In genomic region chr17:41411072-41411840, GRCh38 we compare ENCODE assay signal across 27 cellular contexts. TPM values are rescaled to one million over a fixed set of nuclear protein-coding genes. Genes with fewer than 3 reads are reported as not detected.
DNase-seq lines count a peak whose midpoint lies in the region; ATAC-seq, FAIRE-seq and TF ChIP-seq lines count a peak whose summit lies in the region.
"Had no signal": no experiment of that assay in that cellular context is flagged by ENCODE, and none has a peak within 500 bp of the region (broad histone marks: within the 10 kb centered on the region; RNA-seq: fewer than 3 reads in every experiment).

No MANE protein-coding gene starts in this region.

- H3K27me3 Mint-ChIP-seq in GM23338 (ENCODE audit: insufficient read depth, low read depth, poor library complexity) (peaks cover 5% of the 10 kb centered on the region), astrocyte (ENCODE audit: low read depth, unreplicated experiment) (peaks cover 17% of the 10 kb centered on the region)
- H3K27me3 Mint-ChIP-seq: CD4-positive, alpha-beta T cell had no signal

- H3K4me1 ChIP-seq in GM23338 (ENCODE audit: insufficient read depth) (peaks cover 12% of the 10 kb centered on the region; the same call in 1 of the 2 replicates), astrocyte (ENCODE audit: insufficient read depth, low read length) (peaks cover 11% of the 10 kb centered on the region), neuronal stem cell (ENCODE audit: control insufficient read depth in 2 of 2, insufficient read depth in 1 of 2, low read depth in 1 of 2, low read length in 2 of 2) (peaks cover 0 to 6% of the 10 kb centered on the region in 2 donors), ovary (ENCODE audit: insufficient read depth) (peaks cover 13% of the 10 kb centered on the region), SK-N-SH (ENCODE audit: control insufficient read depth in 1 of 2, insufficient read depth in 2 of 2, low read depth in 1 of 2, low read length in 1 of 2) (peaks cover 0 to 10% of the 10 kb centered on the region in 2 experiments; a peak in 2 of 4 replicates)
- H3K4me1 ChIP-seq: A549; BE2C; BLaER1 treated with 17β-estradiol and CSF1 and Interleukin-3, amounts not matched to agents 10 nM and 100 nM had no signal

- TF ChIP-seq EP300 in ovary (IDR thresholded peaks at IDR 0.05) = no peak
- no peak for TF ChIP-seq EP300 in SK-N-SH (IDR thresholded peaks at IDR 0.05; ENCODE audit: borderline replicate concordance in 1 of 2, low read depth in 1 of 2, low read length in 1 of 2)

- no peak overlapping the region for H3K18ac ChIP-seq in neuronal stem cell (ENCODE audit: low read length)

- no peak for TF ChIP-seq RAD21 in SK-N-SH (IDR thresholded peaks at IDR 0.05; ENCODE audit: low read length)

- H4K20me1 ChIP-seq in GM23338 (replicated peaks; ENCODE audit: insufficient read depth) = no peaks in the 10 kb centered on the region
- H4K20me1 ChIP-seq in astrocyte (ENCODE audit: insufficient read depth, low read length) = no peaks in the 10 kb centered on the region
- H4K20me1 ChIP-seq in SK-N-SH (ENCODE audit: insufficient read depth) = no peaks in the 10 kb centered on the region
- H4K20me1 ChIP-seq: BLaER1 treated with 17β-estradiol and CSF1 and Interleukin-3, amounts not matched to agents 10 nM and 100 nM had no signal

- intact Hi-C loops in ovary (cut with DNase I) = loop anchor here in 2 of 4 donors (10.0 kb wide), 1 partner anchor 114 kb away; the partner anchor contains the start of gene KRT19 (in 2 of the 2)

- H3K36me3 Mint-ChIP-seq in GM23338 (ENCODE audit: low read depth) (no peaks in the 10 kb centered on the region), astrocyte (ENCODE audit: low read depth, unreplicated experiment) (no peaks in the 10 kb centered on the region)
- H3K36me3 Mint-ChIP-seq: CD14-positive monocyte had no signal

- H3K9me3 ChIP-seq in astrocyte (ENCODE audit: insufficient read depth, low read depth, low read length) = no peaks in the 10 kb centered on the region
- no peaks in the 10 kb centered on the region for H3K9me3 ChIP-seq in neuronal stem cell (replicated peaks in 1 of 2; ENCODE audit: control insufficient read depth in 2 of 2, insufficient read depth in 1 of 2, low read depth in 1 of 2, low read length in 2 of 2)
- no peaks in the 10 kb centered on the region for H3K9me3 ChIP-seq in ovary
- no peaks in the 10 kb centered on the region for H3K9me3 ChIP-seq in SK-N-SH
- H3K9me3 ChIP-seq: A549; BE2C; BLaER1 treated with 17β-estradiol and CSF1 and Interleukin-3, amounts not matched to agents 10 nM and 100 nM had no signal

- CTCF ChIA-PET in SK-N-SH (lab: Yijun Ruan, JAX) = interaction anchor here (0.8 kb wide), 1 partner anchor 252 kb away, joined by 3 read pairs; no protein-coding TSS in a partner anchor

- H3K27me3 ChIP-seq in GM23338 (ENCODE audit: insufficient read depth) (no peaks in the 10 kb centered on the region), astrocyte (ENCODE audit: insufficient read depth, low read length) (no peaks in the 10 kb centered on the region), neuronal stem cell (ENCODE audit: control insufficient read depth in 3 of 3, insufficient read depth in 3 of 3, low read depth in 1 of 3, low read length in 3 of 3) (no peaks in the 10 kb centered on the region), ovary (no peaks in the 10 kb centered on the region), SK-N-SH (ENCODE audit: insufficient read depth) (no peaks in the 10 kb centered on the region)
- H3K27me3 ChIP-seq: BE2C; BLaER1 treated with 17β-estradiol and CSF1 and Interleukin-3, amounts not matched to agents 10 nM and 100 nM had no signal

- H2AFZ ChIP-seq in GM23338 = 0 out of 2 replicates have a peak overlapping the region, but pooled peaks have one; percentile 52
- H2AFZ ChIP-seq in astrocyte (ENCODE audit: low read depth, low read length) = no peak overlapping the region
- no peak overlapping the region for H2AFZ ChIP-seq in neuronal stem cell (ENCODE audit: low read length)
- no peak overlapping the region for H2AFZ ChIP-seq in SK-N-SH (ENCODE audit: low read depth)

- H3K27ac ChIP-seq in GM23338 (ENCODE audit: low read depth) = no peak overlapping the region
- no peak overlapping the region for H3K27ac ChIP-seq in astrocyte (ENCODE audit: low read depth, low read length)
- H3K27ac ChIP-seq in neuronal stem cell (replicated peaks; ENCODE audit: low read length) = no peak overlapping the region
- no peak overlapping the region for H3K27ac ChIP-seq in ovary
- no peak overlapping the region for H3K27ac ChIP-seq in SK-N-SH (ENCODE audit: low read depth in 2 of 2, low read length in 1 of 2)
- H3K27ac ChIP-seq: A549; BLaER1 treated with 17β-estradiol and CSF1 and Interleukin-3, amounts not matched to agents 10 nM and 100 nM had no signal

- H2BK15ac ChIP-seq in neuronal stem cell (ENCODE audit: low read length) = no peak overlapping the region

- H3K9me3 Mint-ChIP-seq in GM23338 = no peaks in the 10 kb centered on the region
- no peaks in the 10 kb centered on the region for H3K9me3 Mint-ChIP-seq in astrocyte (ENCODE audit: unreplicated experiment)
- H3K9me3 Mint-ChIP-seq: CD14-positive monocyte; CD4-positive, alpha-beta T cell; CD8-positive, alpha-beta memory T cell had no signal

- no peak overlapping the region for H2BK12ac ChIP-seq in neuronal stem cell (ENCODE audit: low read length)

- no peak overlapping the region for H4K91ac ChIP-seq in neuronal stem cell (ENCODE audit: low read depth, low read length, poor library complexity)

- in situ Hi-C loops in KBM-7 (cut with MboI; ENCODE audit: low pct_unique_long_range_greater_than_20kb, low sequenced_read_pairs) = no loop called here

- no peak overlapping the region for H3K23ac ChIP-seq in neuronal stem cell (ENCODE audit: low read depth, low read length, poor library complexity)

- H3K27ac Mint-ChIP-seq in GM23338 (no peak overlapping the region), astrocyte (ENCODE audit: unreplicated experiment) (peak overlapping the region; percentile 15)
- H3K27ac Mint-ChIP-seq: CD14-positive monocyte; CD4-positive, alpha-beta T cell; CD8-positive, alpha-beta memory T cell had no signal

- no peak overlapping the region for H3K14ac ChIP-seq in neuronal stem cell (ENCODE audit: low read length)

- DNase-seq in GM23338 (ENCODE audit: low spot score) (no peak), astrocyte (ENCODE audit: low read depth) (no peak), ecto neural progenitor cell (ENCODE audit: low spot score) (peak; percentile 47), neuronal stem cell (ENCODE audit: low spot score) (no peak), NCI-H748 treated with DMSO at 0.1 percent for 48 hours (lab: John Stamatoyannopoulos, UW) (no peak), ovary (no peak), KBM-7 (no peak), SK-N-SH (no peak)
- DNase-seq: 8988T; ACHN; AML-193; BE2C; CD4-positive, alpha-beta T cell; CD8-positive, alpha-beta memory T cell; DMS 273 treated with DMSO at 0.1 percent for 48 hours; DMS79; EL; GDM1; GOT3; H7; HCEC 1CT had no signal

- TF ChIP-seq CTCF in GM23338 (conservative IDR thresholded peaks at IDR 0.05; ENCODE audit: low read depth in 2 of 2) (no peak), astrocyte (IDR thresholded peaks at IDR 0.05; ENCODE audit: insufficient read depth, low read depth, low read length) (no peak), ovary (IDR thresholded peaks at IDR 0.05) (no peak), SK-N-SH (IDR thresholded peaks at IDR 0.05) (no peak)

- H3K4me3 ChIP-seq in GM23338 = no peak overlapping the region
- no peak overlapping the region for H3K4me3 ChIP-seq in astrocyte (ENCODE audit: insufficient read depth, low read depth, low read length)
- H3K4me3 ChIP-seq in neuronal stem cell (ENCODE audit: low read length in 2 of 2) = peak overlapping the region in 1 of 2 donors; percentile 12
- no peak overlapping the region for H3K4me3 ChIP-seq in ovary
- no peak overlapping the region for H3K4me3 ChIP-seq in SK-N-SH (ENCODE audit: low read depth in 2 of 2, low read length in 1 of 2)
- H3K4me3 ChIP-seq: A549; BLaER1 treated with 17β-estradiol and CSF1 and Interleukin-3, amounts not matched to agents 10 nM and 100 nM; GM12878 had no signal

- H3K9me2 ChIP-seq in GM23338 (ENCODE audit: insufficient read depth) = peaks cover 7% of the 10 kb centered on the region
- no peaks in the 10 kb centered on the region for H3K9me2 ChIP-seq in SK-N-SH

- H3K9ac ChIP-seq in astrocyte (ENCODE audit: low read length) (no peak overlapping the region), neuronal stem cell (ENCODE audit: low read depth, low read length, poor library complexity) (peak overlapping the region; percentile 5), SK-N-SH (no peak overlapping the region)
- H3K9ac ChIP-seq: BLaER1 treated with 17β-estradiol and CSF1 and Interleukin-3, amounts not matched to agents 10 nM and 100 nM had no signal

- no peaks in the 10 kb centered on the region for H3K36me3 ChIP-seq in GM23338 (ENCODE audit: insufficient read depth)
- H3K36me3 ChIP-seq in astrocyte (ENCODE audit: insufficient read depth, low read length) = no peaks in the 10 kb centered on the region
- H3K36me3 ChIP-seq in neuronal stem cell (replicated peaks in 1 of 2; ENCODE audit: control insufficient read depth in 2 of 2, insufficient read depth in 2 of 2, low read length in 2 of 2) = no peaks in the 10 kb centered on the region
- H3K36me3 ChIP-seq in ovary = no peaks in the 10 kb centered on the region
- H3K36me3 ChIP-seq in SK-N-SH (replicated peaks in 1 of 2; ENCODE audit: control insufficient read depth in 1 of 2, insufficient read depth in 2 of 2, low read length in 1 of 2) = no peaks in the 10 kb centered on the region
- H3K36me3 ChIP-seq: BE2C; BLaER1 treated with 17β-estradiol and CSF1 and Interleukin-3, amounts not matched to agents 10 nM and 100 nM had no signal

- H3K79me2 ChIP-seq in GM23338 (replicated peaks; ENCODE audit: insufficient read depth) (no peaks in the 10 kb centered on the region), astrocyte (ENCODE audit: insufficient read depth, low read length) (no peaks in the 10 kb centered on the region), SK-N-SH (ENCODE audit: insufficient read depth) (no peaks in the 10 kb centered on the region)

- no peak overlapping the region for H2BK120ac ChIP-seq in neuronal stem cell (ENCODE audit: low read depth, low read length)

- no peak for TF ChIP-seq POLR2A in ovary (IDR thresholded peaks at IDR 0.05)

- H3F3A ChIP-seq in GM23338 (replicated peaks; ENCODE audit: low read depth) (no peaks in the 10 kb centered on the region), SK-N-SH (replicated peaks; ENCODE audit: insufficient read depth) (no peaks in the 10 kb centered on the region)

- H3K4me2 ChIP-seq in GM23338 = no peak overlapping the region
- H3K4me2 ChIP-seq in astrocyte (ENCODE audit: low read length) = no peak overlapping the region
- H3K4me2 ChIP-seq in neuronal stem cell (ENCODE audit: insufficient read depth, low read length, poor library complexity, severe bottlenecking) = no peak overlapping the region
- H3K4me2 ChIP-seq in SK-N-SH = no peak overlapping the region
- H3K4me2 ChIP-seq: A549; BLaER1 treated with 17β-estradiol and CSF1 and Interleukin-3, amounts not matched to agents 10 nM and 100 nM had no signal

- POLR2A ChIA-PET in SK-N-SH (lab: Yijun Ruan, JAX) = no interaction called here

- no peak for ATAC-seq in GM23338
- ATAC-seq: A549, GM12878 had no signal

- H3K79me1 ChIP-seq in neuronal stem cell (ENCODE audit: low read depth, low read length) = no peaks in the 10 kb centered on the region

- H3K4ac ChIP-seq in neuronal stem cell (ENCODE audit: low read length) = no peak overlapping the region

- H4K8ac ChIP-seq in neuronal stem cell (ENCODE audit: low read depth, low read length) = no peak overlapping the region

- no CpG with 5 or more reads among the region's 20 CpGs for WGBS in neuronal stem cell (ENCODE audit: extremely low coverage in 2 of 2, insufficient read length in 2 of 2, insufficient replicate concordance in 1 of 2), 2 donors
- 96 to 98% (median 97%) methylated on average over 20 of the region's 20 CpGs for WGBS in ovary, 3 donors
- WGBS in SK-N-SH (ENCODE audit: low lambda C conversion rate) = 78% methylated on average over 16 of the region's 20 CpGs

- no peak overlapping the region for H2BK5ac ChIP-seq in neuronal stem cell (ENCODE audit: low read length)

- no peak overlapping the region for H3K4me3 Mint-ChIP-seq in GM23338
- H3K4me3 Mint-ChIP-seq in astrocyte (ENCODE audit: unreplicated experiment) = no peak overlapping the region
- H3K4me3 Mint-ChIP-seq: CD14-positive monocyte; CD4-positive, alpha-beta T cell; CD8-positive, alpha-beta memory T cell had no signal

- H2AK5ac ChIP-seq in neuronal stem cell (ENCODE audit: low read depth, low read length) = no peak overlapping the region

- no peak for FAIRE-seq in astrocyte (lab: Jason Lieb, UNC)
- FAIRE-seq: A549, D721Med, GM12878, GM19239 had no signal

- H3K4me1 Mint-ChIP-seq in GM23338 = peaks cover 22% of the 10 kb centered on the region
- peaks cover 21% of the 10 kb centered on the region for H3K4me1 Mint-ChIP-seq in astrocyte (ENCODE audit: low read depth, unreplicated experiment)
- H3K4me1 Mint-ChIP-seq: CD14-positive monocyte had no signal

RNA-seq across cellular contexts. Expression of gene KRT37, which starts 13.1 kb away (rescaled TPM):
- not detected in 2 replicates for total RNA-seq in GM23338 (2014; rRNA removed; shearing (Covaris generic))
- polyA plus RNA-seq in GM23338 (2016; fragmentation: Nextera tagmentation; extraction: Ambion mirVana) (not detected in 2 replicates), ovary (not detected), SK-N-SH (2012; rRNA removed) (not detected in 2 replicates)
- total RNA-seq in astrocyte (not detected in 2 replicates), ovary (not detected)
- not detected for polyA plus RNA-seq in neuronal stem cell (2013, experiment 1 of 2)
- not detected for polyA plus RNA-seq in neuronal stem cell (2013, experiment 2 of 2)
- not detected in 2 replicates for polyA plus RNA-seq in SK-N-SH (2012; cell fraction: cytosol; rRNA removed)
- polyA plus RNA-seq in SK-N-SH (2012; cell fraction: nucleus; rRNA removed) = not detected in 2 replicates
- total RNA-seq: CD4-positive, alpha-beta T cell; CD8-positive, alpha-beta memory T cell; GM12878; H7 had no signal
- polyA plus RNA-seq: A549; CD14-positive monocyte; CD8-positive, alpha-beta memory T cell; GM12878 had no signal

RNA-seq across cellular contexts. Expression of gene KRT31, which starts 13.8 kb away (rescaled TPM):
- not detected in 2 replicates for total RNA-seq in GM23338 (2014; rRNA removed; shearing (Covaris generic))
- not detected in 2 replicates for polyA plus RNA-seq in GM23338 (2016; fragmentation: Nextera tagmentation; extraction: Ambion mirVana)
- total RNA-seq in astrocyte = not detected in 2 replicates
- not detected for polyA plus RNA-seq in neuronal stem cell (2013, experiment 1 of 2)
- not detected for polyA plus RNA-seq in neuronal stem cell (2013, experiment 2 of 2)
- total RNA-seq in ovary = not detected
- not detected for polyA plus RNA-seq in ovary
- polyA plus RNA-seq in SK-N-SH (2012; rRNA removed) = 0.03 TPM in 1 of 2 replicates, not detected in the other
- not detected in 2 replicates for polyA plus RNA-seq in SK-N-SH (2012; cell fraction: cytosol; rRNA removed)
- polyA plus RNA-seq in SK-N-SH (2012; cell fraction: nucleus; rRNA removed) = 0.04 TPM in 1 of 2 replicates, not detected in the other
- total RNA-seq: CD4-positive, alpha-beta T cell; CD8-positive, alpha-beta memory T cell; GM12878; H7 had no signal
- polyA plus RNA-seq: A549; CD14-positive monocyte; CD8-positive, alpha-beta memory T cell; GM12878 had no signal

RNA-seq across cellular contexts. Expression of gene KRT34, which starts 29.1 kb away (rescaled TPM):
- not detected in 2 replicates for total RNA-seq in GM23338 (2014; rRNA removed; shearing (Covaris generic))
- not detected in 2 replicates for polyA plus RNA-seq in GM23338 (2016; fragmentation: Nextera tagmentation; extraction: Ambion mirVana)
- total RNA-seq in astrocyte = not detected in 2 replicates
- not detected for polyA plus RNA-seq in neuronal stem cell (2013, experiment 1 of 2)
- polyA plus RNA-seq in neuronal stem cell (2013, experiment 2 of 2) = not detected
- total RNA-seq in ovary = not detected
- not detected for polyA plus RNA-seq in ovary
- 0.05 and 0.08 TPM in 2 replicates for polyA plus RNA-seq in SK-N-SH (2012; rRNA removed)
- polyA plus RNA-seq in SK-N-SH (2012; cell fraction: cytosol; rRNA removed) = 0.03 and 0.05 TPM in 2 replicates
- polyA plus RNA-seq in SK-N-SH (2012; cell fraction: nucleus; rRNA removed) = 0.06 and 0.09 TPM in 2 replicates
- total RNA-seq: CD4-positive, alpha-beta T cell; CD8-positive, alpha-beta memory T cell; GM12878; H7 had no signal
- polyA plus RNA-seq: CD14-positive monocyte; CD8-positive, alpha-beta memory T cell; GM12878 had no signal

RNA-seq across cellular contexts. Expression of gene KRT38, which starts 29.5 kb away (rescaled TPM):
- total RNA-seq in GM23338 (2014; rRNA removed; shearing (Covaris generic)) = not detected in 2 replicates
- not detected in 2 replicates for polyA plus RNA-seq in GM23338 (2016; fragmentation: Nextera tagmentation; extraction: Ambion mirVana)
- not detected in 2 replicates for total RNA-seq in astrocyte
- polyA plus RNA-seq in neuronal stem cell (2013, experiment 1 of 2) = not detected
- not detected for polyA plus RNA-seq in neuronal stem cell (2013, experiment 2 of 2)
- not detected for total RNA-seq in ovary
- not detected for polyA plus RNA-seq in ovary
- not detected in 2 replicates for polyA plus RNA-seq in SK-N-SH (2012; rRNA removed)
- not detected in 2 replicates for polyA plus RNA-seq in SK-N-SH (2012; cell fraction: cytosol; rRNA removed)
- polyA plus RNA-seq in SK-N-SH (2012; cell fraction: nucleus; rRNA removed) = not detected in 2 replicates
- total RNA-seq: CD4-positive, alpha-beta T cell; CD8-positive, alpha-beta memory T cell; GM12878; H7 had no signal
- polyA plus RNA-seq: A549; CD14-positive monocyte; CD8-positive, alpha-beta memory T cell; GM12878 had no signal

RNA-seq across cellular contexts. Expression of gene KRT33B, which starts 41.6 kb away (rescaled TPM):
- not detected in 2 replicates for total RNA-seq in GM23338 (2014; rRNA removed; shearing (Covaris generic))
- not detected in 2 replicates for polyA plus RNA-seq in GM23338 (2016; fragmentation: Nextera tagmentation; extraction: Ambion mirVana)
- not detected in 2 replicates for total RNA-seq in astrocyte
- polyA plus RNA-seq in neuronal stem cell (2013, experiment 1 of 2) = not detected
- polyA plus RNA-seq in neuronal stem cell (2013, experiment 2 of 2) = not detected
- total RNA-seq in ovary = not detected
- polyA plus RNA-seq in ovary = not detected
- 0.08 TPM in 1 of 2 replicates, not detected in the other for polyA plus RNA-seq in SK-N-SH (2012; rRNA removed)
- polyA plus RNA-seq in SK-N-SH (2012; cell fraction: cytosol; rRNA removed) = 0.01 TPM in 1 of 2 replicates, not detected in the other
- polyA plus RNA-seq in SK-N-SH (2012; cell fraction: nucleus; rRNA removed) = 0.02 TPM in 1 of 2 replicates, not detected in the other
- total RNA-seq: CD4-positive, alpha-beta T cell; CD8-positive, alpha-beta memory T cell; GM12878; H7 had no signal
- polyA plus RNA-seq: CD14-positive monocyte; CD8-positive, alpha-beta memory T cell; GM12878 had no signal
